Comparison of ENCODE assay signal across 24 cellular contexts in genomic region chr3:184443831-184444230, GRCh38.
DNase-seq lines count a peak whose midpoint lies in the region; ATAC-seq lines count a peak whose summit lies in the region.
"Had no signal": no experiment of that assay in that cellular context is flagged by ENCODE, and none has a peak within 500 bp of the region (broad histone marks: within the 10 kb centered on the region; RNA-seq: fewer than 3 reads in every experiment).

No MANE protein-coding gene starts in this region.

- no peaks in the 10 kb centered on the region for H3K9me3 Mint-ChIP-seq in activated T-cell treated with anti-CD3 and anti-CD28 coated beads, Interleukin-2, amount 50 U/mL, for 72 hours
- H3K9me3 Mint-ChIP-seq: CD8-positive, alpha-beta T cell had no signal

- DNase-seq in SIG-M5 treated with dmso at 0.1 percent for 504 hours (lab: John Stamatoyannopoulos, UW; ENCODE audit: unreplicated experiment) (peak; percentile 42), SIG-M5 (lab: John Stamatoyannopoulos, UW) (no peak), neuronal stem cell (ENCODE audit: low spot score) (no peak), caudate nucleus (lab: John Stamatoyannopoulos, UW) (no peak)
- no peak for DNase-seq in activated T-cell treated with anti-CD3 and anti-CD28 coated beads, Interleukin-2, amount 50 U/mL, for 72 hours
- DNase-seq: Caco-2; CD8-positive, alpha-beta T cell; GDM1; H7; IMR-90; KG1; MG63; NCI-H1105 treated with DMSO at 0.1 percent for 48 hours; NCI-H146; NCI-H2029; NCI-H526 treated with DMSO at 0.1 percent for 48 hours; Right ventricle myocardium superior; RPMI8226 had no signal

- no peak overlapping the region for H2BK5ac ChIP-seq in neuronal stem cell (ENCODE audit: low read length)

- H3K4me3 Mint-ChIP-seq in activated T-cell treated with anti-CD3 and anti-CD28 coated beads, Interleukin-2, amount 50 U/mL, for 72 hours = no peak overlapping the region
- H3K4me3 Mint-ChIP-seq: B cell; CD8-positive, alpha-beta T cell had no signal

- H3K4me1 Mint-ChIP-seq in activated T-cell treated with anti-CD3 and anti-CD28 coated beads, Interleukin-2, amount 50 U/mL, for 72 hours (ENCODE audit: low read depth) = no peaks in the 10 kb centered on the region
- H3K4me1 Mint-ChIP-seq: B cell had no signal

- H3K27ac ChIP-seq in esophagus (ENCODE audit: low read depth in 2 of 2, low read length in 1 of 2) (peak overlapping the region; percentile 68 to 91), neuronal stem cell (replicated peaks; ENCODE audit: low read length) (no peak overlapping the region), caudate nucleus (ENCODE audit: low read depth, low read length) (no peak overlapping the region)
- H3K27ac ChIP-seq: 22Rv1, C4-2B had no signal

- no peak overlapping the region for H3K18ac ChIP-seq in neuronal stem cell (ENCODE audit: low read length)

- H4K8ac ChIP-seq in neuronal stem cell (ENCODE audit: low read depth, low read length) = peak overlapping the region; percentile 86

- no peak overlapping the region for H3K23ac ChIP-seq in neuronal stem cell (ENCODE audit: low read depth, low read length, poor library complexity)

- H3K9me3 ChIP-seq in esophagus (ENCODE audit: control insufficient read depth in 2 of 2, insufficient read depth in 1 of 2, low read depth in 1 of 2, low read length in 1 of 2) = no peaks in the 10 kb centered on the region
- H3K9me3 ChIP-seq in neuronal stem cell (replicated peaks in 1 of 2; ENCODE audit: control insufficient read depth in 2 of 2, insufficient read depth in 1 of 2, low read depth in 1 of 2, low read length in 2 of 2) = no peaks in the 10 kb centered on the region
- H3K9me3 ChIP-seq: Caco-2, MG63 had no signal

- peak overlapping the region; percentile 2 for H3K4ac ChIP-seq in neuronal stem cell (ENCODE audit: low read length)

- no peak overlapping the region for H2BK120ac ChIP-seq in neuronal stem cell (ENCODE audit: low read depth, low read length)

- H3K4me1 ChIP-seq in esophagus (ENCODE audit: control insufficient read depth in 2 of 2, insufficient read depth in 2 of 2, low read length in 1 of 2) (peaks cover 6 to 22% of the 10 kb centered on the region in 2 donors), neuronal stem cell (ENCODE audit: control insufficient read depth in 2 of 2, insufficient read depth in 1 of 2, low read depth in 1 of 2, low read length in 2 of 2) (peaks cover 0 to 2% of the 10 kb centered on the region in 2 donors)

- no peaks in the 10 kb centered on the region for H3K36me3 ChIP-seq in esophagus (ENCODE audit: control insufficient read depth in 2 of 2, insufficient read depth in 2 of 2, low read length in 1 of 2)
- H3K36me3 ChIP-seq in neuronal stem cell (replicated peaks in 1 of 2; ENCODE audit: control insufficient read depth in 2 of 2, insufficient read depth in 2 of 2, low read length in 2 of 2) = no peaks in the 10 kb centered on the region
- H3K36me3 ChIP-seq: MG63 had no signal

- no peak overlapping the region for H4K91ac ChIP-seq in neuronal stem cell (ENCODE audit: low read depth, low read length, poor library complexity)

- H2BK12ac ChIP-seq in neuronal stem cell (ENCODE audit: low read length) = no peak overlapping the region

- no peak overlapping the region for H3K4me2 ChIP-seq in neuronal stem cell (ENCODE audit: insufficient read depth, low read length, poor library complexity, severe bottlenecking)

- H2AFZ ChIP-seq in neuronal stem cell (ENCODE audit: low read length) = no peak overlapping the region

- H2AK5ac ChIP-seq in neuronal stem cell (ENCODE audit: low read depth, low read length) = no peak overlapping the region

- 68 to 75% methylated on average over 5 of the region's 5 CpGs for WGBS in esophagus, 2 donors
- WGBS in neuronal stem cell (ENCODE audit: extremely low coverage in 2 of 2, insufficient read length in 2 of 2, insufficient replicate concordance in 1 of 2), 2 donors = no CpG with 5 or more reads among the region's 5 CpGs

- no peak overlapping the region for H3K27ac Mint-ChIP-seq in activated T-cell treated with anti-CD3 and anti-CD28 coated beads, Interleukin-2, amount 50 U/mL, for 72 hours
- H3K27ac Mint-ChIP-seq: B cell; CD8-positive, alpha-beta T cell had no signal

- H3K9ac ChIP-seq in neuronal stem cell (ENCODE audit: low read depth, low read length, poor library complexity) = no peak overlapping the region

- H3K14ac ChIP-seq in neuronal stem cell (ENCODE audit: low read length) = no peak overlapping the region

- H3K79me1 ChIP-seq in neuronal stem cell (ENCODE audit: low read depth, low read length) = no peaks in the 10 kb centered on the region

- H3K36me3 Mint-ChIP-seq in activated T-cell treated with anti-CD3 and anti-CD28 coated beads, Interleukin-2, amount 50 U/mL, for 72 hours (ENCODE audit: insufficient read depth in 2 of 2) = no peaks in the 10 kb centered on the region
- H3K36me3 Mint-ChIP-seq: CD8-positive, alpha-beta T cell had no signal

- H3K27me3 ChIP-seq in esophagus (ENCODE audit: control insufficient read depth in 1 of 2, insufficient read depth in 2 of 2, low read length in 2 of 2) (no peaks in the 10 kb centered on the region), neuronal stem cell (ENCODE audit: control insufficient read depth in 3 of 3, insufficient read depth in 3 of 3, low read depth in 1 of 3, low read length in 3 of 3) (peaks cover 0 to 11% (median 0%) of the 10 kb centered on the region in 3 experiments)

- no peak for ATAC-seq in HG03469 (IDR thresholded peaks at IDR 0.05; ENCODE audit: unreplicated experiment)
- no peak for ATAC-seq in activated T-cell treated with anti-CD3 and anti-CD28 coated beads, Interleukin-2, amount 50 U/mL, for 72 hours (replicated peaks in 1 of 2)
- ATAC-seq: CD8-positive, alpha-beta T cell; GM12878 had no signal

- H2BK15ac ChIP-seq in neuronal stem cell (ENCODE audit: low read length) = no peak overlapping the region

- no peak overlapping the region for H3K4me3 ChIP-seq in esophagus (ENCODE audit: low read depth in 1 of 2, low read length in 2 of 2)
- no peak overlapping the region for H3K4me3 ChIP-seq in neuronal stem cell (ENCODE audit: low read length in 2 of 2)
- H3K4me3 ChIP-seq: GM12878, MG63 had no signal

- H3K27me3 Mint-ChIP-seq in activated T-cell treated with anti-CD3 and anti-CD28 coated beads, Interleukin-2, amount 50 U/mL, for 72 hours (ENCODE audit: low read depth) = peaks cover 10% of the 10 kb centered on the region

Comparison
In these comparisons a context has a peak if more than half of its experiments do, and no peak if none do; other contexts are left out.
1. H3K27ac ChIP-seq: peak in esophagus (2 of 2); none in neuronal stem cell (single experiment) and caudate nucleus (single experiment).